8 cellular contexts compared by ENCODE assay signal in the genomic region with DNA sequence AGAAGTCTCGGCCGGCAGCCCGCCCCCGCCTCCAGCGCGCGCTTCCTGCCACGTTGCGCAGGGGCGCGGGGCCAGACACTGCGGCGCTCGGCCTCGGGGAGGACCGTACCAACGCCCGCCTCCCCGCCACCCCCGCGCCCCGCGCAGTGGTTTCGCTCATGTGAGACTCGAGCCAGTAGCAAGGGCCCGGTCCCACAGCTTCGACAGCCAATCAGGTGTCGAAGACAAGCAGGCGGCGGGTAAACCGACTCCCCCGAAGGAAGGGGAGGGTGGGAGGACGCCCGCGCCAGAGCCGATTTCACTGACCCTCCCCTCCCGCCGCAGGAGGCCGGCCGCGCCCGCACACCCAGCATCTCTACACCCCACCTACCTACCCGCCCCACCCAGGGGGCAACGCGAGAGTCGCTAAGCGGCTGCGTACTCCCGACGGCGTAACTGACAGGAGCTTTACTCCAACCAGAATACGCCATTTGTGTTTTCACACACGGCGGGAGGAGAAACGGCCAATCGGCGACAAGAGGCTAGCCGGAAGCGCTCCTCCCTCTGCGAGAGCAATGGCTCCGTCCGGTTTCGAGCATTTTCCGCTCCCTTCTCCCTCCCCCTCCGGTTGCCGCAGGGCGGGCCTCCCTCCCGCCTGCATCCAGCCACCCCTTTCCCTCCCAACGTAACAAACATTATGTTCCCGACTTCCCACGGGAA. TPM values are rescaled to one million over a fixed set of nuclear protein-coding genes. Genes with fewer than 3 reads are reported as not detected.
DNase-seq lines count a peak whose midpoint lies in the region; ATAC-seq and TF ChIP-seq lines count a peak whose summit lies in the region.

No MANE protein-coding gene starts in this region.

- H3F3A ChIP-seq in PC-3 (ENCODE audit: low read length, unreplicated experiment): no peaks in the 10 kb centered on the region

- no peaks in the 10 kb centered on the region for H3K9me2 ChIP-seq in PC-3 (replicated peaks; ENCODE audit: low read length)

- peaks cover 66% of the 10 kb centered on the region for H3K4me1 Mint-ChIP-seq in activated T-cell treated with anti-CD3 and anti-CD28 coated beads, Interleukin-2, amount 50 U/mL, for 24 hours (ENCODE audit: low read depth)

- no peaks in the 10 kb centered on the region for H3K27me3 Mint-ChIP-seq in activated T-cell treated with anti-CD3 and anti-CD28 coated beads, Interleukin-2, amount 50 U/mL, for 24 hours

- H3K36me3 ChIP-seq in PC-3 (ENCODE audit: low read depth, low read length): peaks cover 39% of the 10 kb centered on the region

- POLR2A ChIA-PET in PC-3 (lab: Charles Lee; ENCODE audit: unreplicated experiment): interaction anchor here (0.6 to 2.3 kb wide), 9 partner anchors 24 to 432 kb away, joined by 3 to 50 read pairs (median 4); a partner anchor contains a TSS

- peak overlapping the region; percentile 88 for H3K4me3 ChIP-seq in Jurkat, Clone E6-1 (ENCODE audit: low read length)
- peak overlapping the region; percentile 80 for H3K4me3 ChIP-seq in PC-3 (ENCODE audit: low read length)

- H3K27me3 ChIP-seq in PC-3 (ENCODE audit: low read length): no peaks in the 10 kb centered on the region

- CTCF ChIA-PET in PC-3 (lab: Charles Lee): interaction anchor here (0.6 to 1.6 kb wide), 2 partner anchors 44 to 718 kb away, joined by 4 to 6 read pairs; no protein-coding TSS in a partner anchor

- peaks cover 88% of the 10 kb centered on the region for H3K79me2 ChIP-seq in PC-3 (ENCODE audit: low read length)

- peaks cover 53% of the 10 kb centered on the region for H3K4me1 ChIP-seq in PC-3 (ENCODE audit: insufficient read depth, low read length)

- ATAC-seq in GM21717 (IDR thresholded peaks at IDR 0.05; ENCODE audit: unreplicated experiment) (peak; percentile 77), PC-3 (peak; percentile 75)

- peaks cover 78% of the 10 kb centered on the region for H3K36me3 Mint-ChIP-seq in activated T-cell treated with anti-CD3 and anti-CD28 coated beads, Interleukin-2, amount 50 U/mL, for 24 hours (ENCODE audit: low read depth)

- H3K27ac ChIP-seq in PC-3 (ENCODE audit: low read length): peak overlapping the region; percentile 92

- peak overlapping the region; percentile 95 for H3K9ac ChIP-seq in PC-3 (ENCODE audit: low read length)

- peak overlapping the region; percentile 88 for H3K4me3 Mint-ChIP-seq in activated T-cell treated with anti-CD3 and anti-CD28 coated beads, Interleukin-2, amount 50 U/mL, for 24 hours

- no peak overlapping the region for H2AFZ ChIP-seq in PC-3 (ENCODE audit: low read length)

- peak overlapping the region; percentile 91 for H3K4me2 ChIP-seq in PC-3 (ENCODE audit: low read length)

- H4K20me1 ChIP-seq in PC-3 (ENCODE audit: low read length): peaks cover 70% of the 10 kb centered on the region

- H3K9me3 ChIP-seq in PC-3 (ENCODE audit: low read length): no peaks in the 10 kb centered on the region

- peak; percentile 91 for DNase-seq in DMS153 (lab: John Stamatoyannopoulos, UW)
- peak; percentile 99 for DNase-seq in Jurkat, Clone E6-1 (ENCODE audit: low read depth, low spot score)
- DNase-seq in PC-3: peak; percentile 99
- peak; percentile 99 for DNase-seq in activated T-cell treated with anti-CD3 and anti-CD28 coated beads, Interleukin-2, amount 50 U/mL, for 24 hours
- DNase-seq in erythroblast (lab: John Stamatoyannopoulos, UW): peak; percentile 99 to 100
- peak; percentile 99 for DNase-seq in mucosa of gallbladder (ENCODE audit: low spot score)
- DNase-seq in stimulated activated CD8-positive, alpha-beta memory T cell treated with anti-CD3 and anti-CD28 coated beads, Interleukin-4, amount 100 ng/mL, for 24 hours (ENCODE audit: low read depth): peak; percentile 95

- TF ChIP-seq POLR2A in erythroblast (IDR thresholded peaks at IDR 0.05; ENCODE audit: low read length): peak; percentile 79

- peak overlapping the region; percentile 98 for H3K27ac Mint-ChIP-seq in activated T-cell treated with anti-CD3 and anti-CD28 coated beads, Interleukin-2, amount 50 U/mL, for 24 hours

- H3K9me3 Mint-ChIP-seq in activated T-cell treated with anti-CD3 and anti-CD28 coated beads, Interleukin-2, amount 50 U/mL, for 24 hours: no peaks in the 10 kb centered on the region

- no TSS peak for BruUV-seq in PC-3 (replicated peaks; lab: Mats Ljungman, UMichigan)

- intact Hi-C loops in PC-3 (cut with micrococcal nuclease): loop anchor here (2.0 kb wide), 3 partner anchors 34 to 432 kb away; a partner anchor contains a TSS

- TF ChIP-seq CTCF in PC-3 (conservative IDR thresholded peaks at IDR 0.05; ENCODE audit: low read depth, low read length): no peak

RNA-seq across cellular contexts. Expression of a gene that starts 0.6 kb away (rescaled TPM):
- 88.3 TPM for polyA plus RNA-seq in Jurkat, Clone E6-1 (2012; ENCODE audit: insufficient read depth, insufficient read length)
- total RNA-seq in PC-3 (2014; rRNA removed) (64.9 and 74.9 TPM in 2 replicates), mucosa of gallbladder (94.3 TPM)

RNA-seq across cellular contexts. Expression of a gene that starts 33.9 kb away (rescaled TPM):
- 110 TPM for polyA plus RNA-seq in Jurkat, Clone E6-1 (2012; ENCODE audit: insufficient read depth, insufficient read length)
- total RNA-seq in PC-3 (2014; rRNA removed): 45.3 and 65.5 TPM in 2 replicates
- total RNA-seq in mucosa of gallbladder: 43.4 TPM

Comparison
In these comparisons a context has a peak if more than half of its experiments do, and no peak if none do; other contexts are left out.
1. Peak in every context shown above with its lines: DNase-seq, ATAC-seq, H3K4me3 ChIP-seq and H3K27ac ChIP-seq.